ENCODE assay signal across 20 cellular contexts in the genomic region with DNA sequence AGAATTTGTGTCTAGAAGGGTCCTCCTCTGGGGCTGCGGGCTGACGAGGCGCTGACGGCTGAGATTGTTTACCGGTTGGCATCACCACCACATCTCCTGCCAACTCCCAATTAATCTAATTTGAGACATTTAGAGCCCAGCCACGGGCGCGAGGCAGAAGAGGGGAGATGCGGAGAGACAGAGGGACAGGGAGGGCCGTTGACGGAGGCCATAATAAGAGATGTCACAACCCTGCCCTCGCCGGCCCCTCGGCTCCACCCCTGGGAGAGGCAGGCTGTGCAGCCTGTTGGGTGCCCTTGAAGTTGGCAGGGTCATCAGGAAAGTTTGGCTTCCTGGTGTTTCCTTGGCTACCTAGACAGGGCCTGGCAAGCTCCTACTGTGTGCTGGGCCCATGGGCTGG.
"Had no signal": no experiment of that assay in that cellular context is flagged by ENCODE, and none has a peak within 500 bp of the region (broad histone marks: within the 10 kb centered on the region; RNA-seq: fewer than 3 reads in every experiment).

No MANE protein-coding gene starts in this region.

- ATAC-seq: gastrocnemius medialis; heart right ventricle; left lobe of liver; naive thymus-derived CD8-positive, alpha-beta T cell; stimulated activated memory B cell treated with anti-CD40 and anti-IgM and Interleukin-4, amounts not matched to agents 10 μg/mL and 1 μg/mL and 100 μg/mL, for 72 hours; stimulated activated naive CD8-positive, alpha-beta T cell treated with anti-CD3 and anti-CD28 coated beads, Interleukin-15, amount 100 ng/mL, for 72 hours had no signal

- H3K4me3 ChIP-seq: esophagus muscularis mucosa, gastrocnemius medialis, heart right ventricle, mucosa of descending colon, ovary, right atrium auricular region, testis, tibial nerve had no signal

- H3K4me1 ChIP-seq: esophagus muscularis mucosa, gastrocnemius medialis, heart right ventricle, right atrium auricular region, testis, tibial nerve had no signal

- H3K27me3 ChIP-seq: ovary, right atrium auricular region, testis had no signal

- H3K4me1 Mint-ChIP-seq: naive thymus-derived CD8-positive, alpha-beta T cell; stimulated activated memory B cell treated with anti-CD40 and anti-IgM and Interleukin-4, amounts not matched to agents 10 μg/mL and 1 μg/mL and 100 μg/mL, for 72 hours; stimulated activated naive CD8-positive, alpha-beta T cell treated with anti-CD3 and anti-CD28 coated beads, Interleukin-15, amount 100 ng/mL, for 72 hours had no signal

- H3K4me3 Mint-ChIP-seq: naive thymus-derived CD8-positive, alpha-beta T cell; stimulated activated memory B cell treated with anti-CD40 and anti-IgM and Interleukin-4, amounts not matched to agents 10 μg/mL and 1 μg/mL and 100 μg/mL, for 72 hours; stimulated activated naive CD8-positive, alpha-beta T cell treated with anti-CD3 and anti-CD28 coated beads, Interleukin-15, amount 100 ng/mL, for 72 hours had no signal

- H3K27ac ChIP-seq: epithelial cell of prostate, esophagus muscularis mucosa, gastrocnemius medialis, heart right ventricle, ovary, right atrium auricular region, testis, tibial nerve had no signal

- H3K27ac Mint-ChIP-seq: stimulated activated memory B cell treated with anti-CD40 and anti-IgM and Interleukin-4, amounts not matched to agents 10 μg/mL and 1 μg/mL and 100 μg/mL, for 72 hours; stimulated activated naive CD8-positive, alpha-beta T cell treated with anti-CD3 and anti-CD28 coated beads, Interleukin-15, amount 100 ng/mL, for 72 hours had no signal

- H3K9me3 Mint-ChIP-seq: stimulated activated naive CD8-positive, alpha-beta T cell treated with anti-CD3 and anti-CD28 coated beads, Interleukin-15, amount 100 ng/mL, for 72 hours had no signal

- H3K9me3 ChIP-seq: esophagus muscularis mucosa, gastrocnemius medialis, heart right ventricle, mucosa of descending colon, ovary, right atrium auricular region, testis, tibial nerve had no signal

- DNase-seq: effector memory CD4-positive, alpha-beta T cell; gastrocnemius medialis; heart right ventricle; hypothalamus; mammary epithelial cell; mucosa of descending colon; naive thymus-derived CD8-positive, alpha-beta T cell; nucleus accumbens; ovary; stimulated activated CD4-positive, alpha-beta T cell treated with anti-CD3 and anti-CD28 coated beads, Interleukin-15, amount 100 ng/mL, for 24 hours; stimulated activated CD4-positive, alpha-beta T cell treated with anti-CD3 and anti-CD28 coated beads, Interleukin-1b, Interleukin-23, amount 100 ng/mL, for 48 hours; stimulated activated CD4-positive, alpha-beta T cell treated with anti-CD3 and anti-CD28 coated beads, Interleukin-4, amount 100 ng/mL, for 24 hours; stimulated activated naive CD8-positive, alpha-beta T cell treated with anti-CD3 and anti-CD28 coated beads, Interleukin-15, amount 100 ng/mL, for 72 hours; testis had no signal

- H3K36me3 Mint-ChIP-seq: stimulated activated memory B cell treated with anti-CD40 and anti-IgM and Interleukin-4, amounts not matched to agents 10 μg/mL and 1 μg/mL and 100 μg/mL, for 72 hours had no signal

- H3K36me3 ChIP-seq: esophagus muscularis mucosa, gastrocnemius medialis, heart right ventricle, ovary, right atrium auricular region, tibial nerve had no signal
